29 cellular contexts compared by ENCODE assay signal in the genomic region with DNA sequence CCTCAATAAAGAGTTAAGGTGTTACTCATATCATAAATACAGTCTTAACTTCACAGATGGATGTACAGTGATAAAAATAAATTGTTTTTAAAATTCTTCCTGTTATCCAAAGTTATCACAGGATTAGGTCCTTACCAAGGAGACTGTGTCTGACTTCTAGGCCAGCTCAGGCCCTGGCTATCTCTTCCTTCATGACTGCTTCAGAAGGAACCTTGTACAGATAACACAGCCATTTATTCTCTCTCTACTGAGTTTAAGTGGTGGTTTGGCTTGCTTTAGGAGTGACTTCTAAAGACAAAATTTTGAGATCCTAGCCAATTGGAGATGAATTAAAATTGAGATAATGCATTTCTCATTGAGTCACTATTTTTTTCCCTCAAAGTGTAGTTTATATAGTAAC. TPM values are rescaled to one million over a fixed set of nuclear protein-coding genes. Genes with fewer than 3 reads are reported as not detected.
"Had no signal": no experiment of that assay in that cellular context is flagged by ENCODE, and none has a peak within 500 bp of the region (broad histone marks: within the 10 kb centered on the region; RNA-seq: fewer than 3 reads in every experiment).

No MANE protein-coding gene starts in this region.

- H3K4me3 ChIP-seq: ascending aorta, coronary artery, dorsolateral prefrontal cortex had no signal

- FAIRE-seq: bronchial epithelial cell, frontal cortex had no signal

- DNase-seq: activated CD4-positive, alpha-beta memory T cell treated with anti-CD3 and anti-CD28 coated beads for 36 hours; activated CD4-positive, alpha-beta T cell treated with anti-CD3 and anti-CD28 coated beads for 36 hours; activated CD4-positive, alpha-beta T cell treated with anti-CD3 and anti-CD28 coated beads, Interleukin-2, amount 10 ng/mL, durations not matched to agents 24 days and 14 days; activated CD4-positive, CD25-positive, alpha-beta regulatory T cell; activated CD4-positive, CD25-positive, alpha-beta regulatory T cell treated with anti-CD3 and anti-CD28 coated beads, Interleukin-2, amount 50 U/mL, for 72 hours; activated CD8-positive, alpha-beta memory T cell treated with anti-CD3 and anti-CD28 coated beads, Interleukin-2, amount 10 ng/mL, durations not matched to agents 7 days and 5 days; activated CD8-positive, alpha-beta memory T cell treated with anti-CD3 and anti-CD28 coated beads, Interleukin-2, amount 50 U/mL, for 4 hours; activated CD8-positive, alpha-beta T cell treated with anti-CD3 and anti-CD28 coated beads, Interleukin-2, amount 10 ng/mL, durations not matched to agents 7 days and 5 days; activated effector memory CD4-positive, alpha-beta T cell treated with anti-CD3 and anti-CD28 coated beads, Interleukin-2, amount 50 U/mL, for 16 hours; activated naive CD4-positive, alpha-beta T cell treated with anti-CD3 and anti-CD28 coated beads for 36 hours; activated naive CD8-positive, alpha-beta T cell treated with anti-CD3 and anti-CD28 coated beads, Interleukin-2, amount 10 ng/mL, durations not matched to agents 7 days and 5 days; activated T-cell treated with anti-CD3 and anti-CD28 coated beads, Interleukin-2, amount 50 U/mL, for 1 hour; activated T-cell treated with anti-CD3 and anti-CD28 coated beads, Interleukin-2, amount 50 U/mL, for 48 hours; brain microvascular endothelial cell; dorsolateral prefrontal cortex; effector memory CD4-positive, alpha-beta T cell; endodermal cell; foreskin fibroblast; T-helper 1 cell; T-helper 17 cell; T1000 had no signal

- H3K9me3 ChIP-seq: ascending aorta had no signal

- H3K27me3 ChIP-seq: ascending aorta, brain microvascular endothelial cell, dorsolateral prefrontal cortex had no signal

- H3K36me3 ChIP-seq: ascending aorta, brain microvascular endothelial cell had no signal

- H3K27ac ChIP-seq: ascending aorta, brain microvascular endothelial cell, coronary artery, dorsolateral prefrontal cortex had no signal

- H3K4me1 ChIP-seq: ascending aorta had no signal

- ATAC-seq: activated CD8-positive, alpha-beta memory T cell treated with anti-CD3 and anti-CD28 coated beads, Interleukin-2, amount 10 ng/mL, durations not matched to agents 7 days and 5 days; activated CD8-positive, alpha-beta T cell treated with anti-CD3 and anti-CD28 coated beads, Interleukin-2, amount 10 ng/mL, durations not matched to agents 7 days and 5 days; esophagus mucosa; T-helper 17 cell had no signal

RNA-seq across cellular contexts. Expression of gene RNF182, which starts 40.8 kb away (rescaled TPM):
- total RNA-seq: activated CD4-positive, alpha-beta memory T cell treated with anti-CD3 and anti-CD28 coated beads for 36 hours; activated CD4-positive, alpha-beta T cell treated with anti-CD3 and anti-CD28 coated beads for 36 hours; activated CD4-positive, alpha-beta T cell treated with anti-CD3 and anti-CD28 coated beads, Interleukin-2, amount 10 ng/mL, durations not matched to agents 24 days and 14 days; activated CD8-positive, alpha-beta memory T cell treated with anti-CD3 and anti-CD28 coated beads for 36 hours; activated CD8-positive, alpha-beta memory T cell treated with anti-CD3 and anti-CD28 coated beads, Interleukin-2, amount 10 ng/mL, durations not matched to agents 7 days and 5 days; activated CD8-positive, alpha-beta T cell treated with anti-CD3 and anti-CD28 coated beads, Interleukin-2, amount 10 ng/mL, durations not matched to agents 7 days and 5 days; activated naive CD4-positive, alpha-beta T cell treated with anti-CD3 and anti-CD28 coated beads for 36 hours; activated naive CD8-positive, alpha-beta T cell treated with anti-CD3 and anti-CD28 coated beads, Interleukin-2, amount 10 ng/mL, durations not matched to agents 7 days and 5 days; activated T-helper 1 cell treated with anti-CD3 and anti-CD28 coated beads, Interleukin-12 subunit alpha, Interleukin-12 subunit beta, Interleukin-2, Interleukin-4 antibody, amounts not matched to agents 30 ng/mL and 10 ng/mL and 1 ng/mL, durations not matched to agents 14 hours and 24 hours and 36 hours; activated T-helper 2 cell treated with anti-CD3 and anti-CD28 coated beads, Interferon-gamma antibody, Interleukin-2, Interleukin-4, amounts not matched to agents 10 μg/mL and 5 μg/mL and 100 μg/mL, durations not matched to agents 14 hours and 24 hours and 36 hours; bronchial epithelial cell had no signal
